9 cellular contexts compared by ENCODE assay signal in the genomic region with DNA sequence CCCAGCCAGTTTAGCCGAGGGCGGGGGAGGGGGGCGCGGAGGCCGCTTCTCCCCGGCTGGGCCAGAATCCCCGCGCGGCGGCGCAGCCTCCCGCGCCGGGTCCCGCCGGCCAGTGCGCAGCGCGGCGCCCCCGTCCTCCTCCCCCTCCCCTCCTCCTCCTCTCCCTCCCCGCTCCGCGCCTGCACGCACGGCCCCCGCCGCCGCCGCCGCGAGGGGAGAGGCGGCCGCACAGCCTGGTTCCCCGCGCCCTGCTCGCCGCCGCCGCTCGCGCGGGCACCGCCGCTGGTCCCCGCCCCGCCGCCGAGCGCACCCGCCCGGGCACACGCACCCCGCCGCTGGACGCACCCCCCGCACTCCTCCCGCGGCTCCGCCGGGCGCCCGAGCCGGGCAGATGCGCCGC. TPM values are rescaled to one million over a fixed set of nuclear protein-coding genes. Genes with fewer than 3 reads are reported as not detected.
DNase-seq lines count a peak whose midpoint lies in the region; ATAC-seq, FAIRE-seq and TF ChIP-seq lines count a peak whose summit lies in the region.
"Had no signal": no experiment of that assay in that cellular context is flagged by ENCODE, and none has a peak within 500 bp of the region (broad histone marks: within the 10 kb centered on the region; RNA-seq: fewer than 3 reads in every experiment).

A gene with protein sequence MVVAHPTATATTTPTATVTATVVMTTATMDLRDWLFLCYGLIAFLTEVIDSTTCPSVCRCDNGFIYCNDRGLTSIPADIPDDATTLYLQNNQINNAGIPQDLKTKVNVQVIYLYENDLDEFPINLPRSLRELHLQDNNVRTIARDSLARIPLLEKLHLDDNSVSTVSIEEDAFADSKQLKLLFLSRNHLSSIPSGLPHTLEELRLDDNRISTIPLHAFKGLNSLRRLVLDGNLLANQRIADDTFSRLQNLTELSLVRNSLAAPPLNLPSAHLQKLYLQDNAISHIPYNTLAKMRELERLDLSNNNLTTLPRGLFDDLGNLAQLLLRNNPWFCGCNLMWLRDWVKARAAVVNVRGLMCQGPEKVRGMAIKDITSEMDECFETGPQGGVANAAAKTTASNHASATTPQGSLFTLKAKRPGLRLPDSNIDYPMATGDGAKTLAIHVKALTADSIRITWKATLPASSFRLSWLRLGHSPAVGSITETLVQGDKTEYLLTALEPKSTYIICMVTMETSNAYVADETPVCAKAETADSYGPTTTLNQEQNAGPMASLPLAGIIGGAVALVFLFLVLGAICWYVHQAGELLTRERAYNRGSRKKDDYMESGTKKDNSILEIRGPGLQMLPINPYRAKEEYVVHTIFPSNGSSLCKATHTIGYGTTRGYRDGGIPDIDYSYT (plus strand): TSS at position 351 of the 400 bp plus-strand sequence. CDS start 80,337 bp downstream, outside the sequence.

- H3K4me3 ChIP-seq in HEK293 (ENCODE audit: low read depth, low read length), result peak within 1 kb of the TSS; percentile 28
- peak within 1 kb of the TSS; percentile 51 for H3K4me3 ChIP-seq in iPS-18a (ENCODE audit: low read length)

- H3K9ac ChIP-seq in iPS-18a (ENCODE audit: low read length), result no peak within 1 kb of the TSS

- ATAC-seq in activated T-helper 17 cell treated with anti-CD3 and anti-CD28 coated beads, Interleukin-2, amount 50 U/mL, for 72 hours (replicated peaks), result no peak
- no peak for ATAC-seq in stimulated activated naive B cell treated with anti-CD40 and anti-IgM and Interleukin-4, amounts not matched to agents 10 μg/mL and 1 μg/mL and 100 μg/mL, for 72 hours (replicated peaks)
- no peak for ATAC-seq in HG02970 (IDR thresholded peaks at IDR 0.05; ENCODE audit: low FRiP score, unreplicated experiment)
- ATAC-seq in HG03139 (IDR thresholded peaks at IDR 0.05; ENCODE audit: unreplicated experiment), result no peak

- H3K27ac Mint-ChIP-seq in activated T-helper 17 cell treated with anti-CD3 and anti-CD28 coated beads, Interleukin-2, amount 50 U/mL, for 72 hours, result no peak within 1 kb of the TSS
- H3K27ac Mint-ChIP-seq in stimulated activated naive B cell treated with anti-CD40 and anti-IgM and Interleukin-4, amounts not matched to agents 10 μg/mL and 1 μg/mL and 100 μg/mL, for 72 hours, result peak within 1 kb of the TSS; percentile 65

- H3K4me1 ChIP-seq in HEK293 (ENCODE audit: control insufficient read depth, insufficient read depth, low read length) (no peaks in the 10 kb centered on the region), iPS-18a (ENCODE audit: control insufficient read depth, low read depth, low read length) (no peaks in the 10 kb centered on the region)

- DNase-seq in stimulated activated naive B cell treated with anti-CD40 and anti-IgM and Interleukin-4, amounts not matched to agents 10 μg/mL and 1 μg/mL and 100 μg/mL, for 72 hours, result no peak
- DNase-seq in GM12891 (ENCODE audit: insufficient read length, low spot score), result no peak
- DNase-seq: activated CD8-positive, alpha-beta memory T cell treated with anti-CD3 and anti-CD28 coated beads, Interleukin-2, amount 50 U/mL, for 48 hours; islet precursor cell had no signal

- no peak for TF ChIP-seq CTCF in HEK293 (tag by site-specific recombination; IDR thresholded peaks at IDR 0.05)

- no peak for FAIRE-seq in GM12891 (lab: Jason Lieb, UNC)

- H3K36me3 ChIP-seq in HEK293 (ENCODE audit: control insufficient read depth in 2 of 2, insufficient read depth in 1 of 2, low read length in 2 of 2) (no peaks in the 10 kb centered on the region), iPS-18a (ENCODE audit: control insufficient read depth, low read depth, low read length) (no peaks in the 10 kb centered on the region)

- no peaks in the 10 kb centered on the region for H3K36me3 Mint-ChIP-seq in activated T-helper 17 cell treated with anti-CD3 and anti-CD28 coated beads, Interleukin-2, amount 50 U/mL, for 72 hours (ENCODE audit: low read depth)
- peaks cover 4 to 5% of the 10 kb centered on the region in 2 donors for H3K36me3 Mint-ChIP-seq in stimulated activated naive B cell treated with anti-CD40 and anti-IgM and Interleukin-4, amounts not matched to agents 10 μg/mL and 1 μg/mL and 100 μg/mL, for 72 hours

- H3K9me3 Mint-ChIP-seq in activated T-helper 17 cell treated with anti-CD3 and anti-CD28 coated beads, Interleukin-2, amount 50 U/mL, for 72 hours, result no peaks in the 10 kb centered on the region
- peaks cover 0 to 2% of the 10 kb centered on the region in 2 donors for H3K9me3 Mint-ChIP-seq in stimulated activated naive B cell treated with anti-CD40 and anti-IgM and Interleukin-4, amounts not matched to agents 10 μg/mL and 1 μg/mL and 100 μg/mL, for 72 hours

- H3K4me1 Mint-ChIP-seq in activated T-helper 17 cell treated with anti-CD3 and anti-CD28 coated beads, Interleukin-2, amount 50 U/mL, for 72 hours, result no peaks in the 10 kb centered on the region
- peaks cover 11 to 15% of the 10 kb centered on the region in 2 donors for H3K4me1 Mint-ChIP-seq in stimulated activated naive B cell treated with anti-CD40 and anti-IgM and Interleukin-4, amounts not matched to agents 10 μg/mL and 1 μg/mL and 100 μg/mL, for 72 hours

- H3K9me3 ChIP-seq in HEK293 (ENCODE audit: control insufficient read depth, insufficient read depth, low read depth, low read length) (no peaks in the 10 kb centered on the region), iPS-18a (ENCODE audit: control insufficient read depth, low read depth, low read length) (no peaks in the 10 kb centered on the region)

- POLR2A ChIA-PET in HEK293 (lab: Yijun Ruan, JAX), result no interaction called here

- H3K27me3 Mint-ChIP-seq in activated T-helper 17 cell treated with anti-CD3 and anti-CD28 coated beads, Interleukin-2, amount 50 U/mL, for 72 hours, result peaks cover 25% of the 10 kb centered on the region
- H3K27me3 Mint-ChIP-seq in stimulated activated naive B cell treated with anti-CD40 and anti-IgM and Interleukin-4, amounts not matched to agents 10 μg/mL and 1 μg/mL and 100 μg/mL, for 72 hours, result peaks cover 52 to 58% of the 10 kb centered on the region in 2 donors

- CTCF ChIA-PET in HEK293 (lab: Yijun Ruan, JAX), result interaction anchor here (0.9 kb wide), 1 partner anchor 34 kb away, joined by 3 read pairs; no protein-coding TSS in a partner anchor

- H3K27me3 ChIP-seq in iPS-18a (ENCODE audit: control insufficient read depth, insufficient read depth, low read length), result peaks cover 96% of the 10 kb centered on the region

- H3K27ac ChIP-seq in HEK293 (ENCODE audit: extremely low read depth, low read depth, low read length) (no peak within 1 kb of the TSS), iPS-18a (ENCODE audit: low read length) (no peak within 1 kb of the TSS)

- no peak for TF ChIP-seq POLR2A in GM12891 (IDR thresholded peaks at IDR 0.05; ENCODE audit: low read depth, low read length)

- H3K4me3 Mint-ChIP-seq in activated T-helper 17 cell treated with anti-CD3 and anti-CD28 coated beads, Interleukin-2, amount 50 U/mL, for 72 hours, result peak within 1 kb of the TSS; percentile 46
- peak within 1 kb of the TSS; percentile 71 to 81 for H3K4me3 Mint-ChIP-seq in stimulated activated naive B cell treated with anti-CD40 and anti-IgM and Interleukin-4, amounts not matched to agents 10 μg/mL and 1 μg/mL and 100 μg/mL, for 72 hours

TF ChIP-seq in GM12891, 5 proteins besides CTCF, POLR2A, EP300 and RAD21:
- TF ChIP-seq POU2F2 (IDR thresholded peaks at IDR 0.05; ENCODE audit: low read depth, low read length), result no peak
- TF ChIP-seq TAF1 (IDR thresholded peaks at IDR 0.05; ENCODE audit: low read depth, low read length), result no peak
- TF ChIP-seq POLR2AphosphoS5 (IDR thresholded peaks at IDR 0.05; ENCODE audit: low read depth, low read length), result no peak

RNA-seq across cellular contexts. Expression of the gene that starts here (rescaled TPM):
- not detected for total RNA-seq in activated T-helper 17 cell treated with anti-CD3 and anti-CD28 coated beads, Interleukin-2, amount 50 U/mL, for 72 hours
- 0.05 TPM for polyA plus RNA-seq in GM12891 (2012; ENCODE audit: low read depth, missing spikeins)
